8 cellular contexts compared by ENCODE assay signal in the genomic region with DNA sequence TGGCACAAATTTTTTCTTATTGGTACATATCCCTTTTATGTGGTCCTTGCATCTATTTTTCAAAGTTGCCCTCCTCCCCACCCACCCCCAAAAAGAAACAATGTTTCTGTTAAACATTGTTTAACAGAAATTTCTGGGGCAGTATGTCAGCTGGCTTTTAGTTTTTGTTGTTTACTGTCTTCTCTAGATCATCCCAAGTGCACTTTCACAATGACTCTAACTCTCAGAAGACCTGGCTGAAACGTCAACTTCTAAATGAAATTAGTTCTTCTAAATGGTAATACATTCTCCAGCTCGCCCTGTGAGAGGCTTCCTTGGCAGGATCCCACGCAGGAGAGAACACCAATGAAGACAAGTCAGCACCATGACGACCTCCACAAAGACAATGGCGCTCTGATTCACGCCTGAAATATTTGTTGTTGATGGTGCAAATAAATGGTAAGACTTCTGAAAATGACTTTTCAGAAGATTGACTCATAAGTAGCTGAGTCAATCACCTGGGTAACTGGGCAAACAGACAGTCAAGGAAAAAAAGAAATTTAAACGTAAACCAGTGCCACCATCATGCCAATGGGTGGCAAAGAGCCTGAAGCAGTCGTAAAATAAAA.
DNase-seq lines count a peak whose midpoint lies in the region; ATAC-seq and TF ChIP-seq lines count a peak whose summit lies in the region.

No MANE protein-coding gene starts in this region.

- no peaks in the 10 kb centered on the region for H3K36me3 ChIP-seq in thyroid gland
- no peaks in the 10 kb centered on the region for H3K36me3 ChIP-seq in CD8-positive, alpha-beta memory T cell (ENCODE audit: insufficient read depth, low read length)

- peaks cover 15% of the 10 kb centered on the region for H3K9me3 Mint-ChIP-seq in stimulated activated effector memory CD8-positive, alpha-beta T cell treated with anti-CD3 and anti-CD28 coated beads, Interleukin-12 subunit alpha, Interleukin-12 subunit beta, amount 100 ng/mL, for 72 hours
- H3K9me3 Mint-ChIP-seq in CD8-positive, alpha-beta memory T cell, result peaks cover 3 to 18% (median 16%) of the 10 kb centered on the region in 5 donors

- ATAC-seq in GM21576 (IDR thresholded peaks at IDR 0.05; ENCODE audit: unreplicated experiment), result peak; percentile 81
- ATAC-seq in HG03575 (IDR thresholded peaks at IDR 0.05; ENCODE audit: extremely low read depth, insufficient number of reproducible peaks, low FRiP score, unreplicated experiment), result peak; percentile 84
- ATAC-seq in stimulated activated effector memory CD8-positive, alpha-beta T cell treated with anti-CD3 and anti-CD28 coated beads, Interleukin-12 subunit alpha, Interleukin-12 subunit beta, amount 100 ng/mL, for 72 hours, result no peak

- no peak overlapping the region for H3K27ac ChIP-seq in thyroid gland
- no peak overlapping the region for H3K27ac ChIP-seq in CD8-positive, alpha-beta memory T cell (ENCODE audit: low read depth, low read length)

- POLR2A ChIA-PET in CD8-positive, alpha-beta memory T cell (lab: Charles Lee), result no interaction called here

- peaks cover 0 to 1% of the 10 kb centered on the region in 2 donors for H3K27me3 Mint-ChIP-seq in CD8-positive, alpha-beta memory T cell

- TF ChIP-seq POLR2A in thyroid gland (IDR thresholded peaks at IDR 0.05), result no peak

- no peak overlapping the region for H3K4me3 ChIP-seq in thyroid gland (replicated peaks in 1 of 3)
- H3K4me3 ChIP-seq in CD8-positive, alpha-beta memory T cell (ENCODE audit: low read length), result no peak overlapping the region

- no peak overlapping the region for H3K4me3 Mint-ChIP-seq in stimulated activated effector memory CD8-positive, alpha-beta T cell treated with anti-CD3 and anti-CD28 coated beads, Interleukin-12 subunit alpha, Interleukin-12 subunit beta, amount 100 ng/mL, for 72 hours
- H3K4me3 Mint-ChIP-seq in CD8-positive, alpha-beta memory T cell, result no peak overlapping the region

- H3K27me3 ChIP-seq in thyroid gland, result no peaks in the 10 kb centered on the region
- H3K27me3 ChIP-seq in CD8-positive, alpha-beta memory T cell (ENCODE audit: insufficient read depth, low read length, poor library complexity, severe bottlenecking), result no peaks in the 10 kb centered on the region

- DNase-seq in EL, result peak; percentile 90
- DNase-seq in fibroblast of peridontal ligament (ENCODE audit: extremely low read depth), result peak; percentile 11
- no peak for DNase-seq in amygdala (lab: John Stamatoyannopoulos, UW)
- DNase-seq in stimulated activated effector memory CD8-positive, alpha-beta T cell treated with anti-CD3 and anti-CD28 coated beads, Interleukin-12 subunit alpha, Interleukin-12 subunit beta, amount 100 ng/mL, for 72 hours (ENCODE audit: low spot score in 2 of 2), result no peak
- no peak for DNase-seq in thyroid gland
- DNase-seq in CD8-positive, alpha-beta memory T cell, result no peak

- no peak overlapping the region for H3K27ac Mint-ChIP-seq in stimulated activated effector memory CD8-positive, alpha-beta T cell treated with anti-CD3 and anti-CD28 coated beads, Interleukin-12 subunit alpha, Interleukin-12 subunit beta, amount 100 ng/mL, for 72 hours
- no peak overlapping the region for H3K27ac Mint-ChIP-seq in CD8-positive, alpha-beta memory T cell

- no peaks in the 10 kb centered on the region for H3K36me3 Mint-ChIP-seq in stimulated activated effector memory CD8-positive, alpha-beta T cell treated with anti-CD3 and anti-CD28 coated beads, Interleukin-12 subunit alpha, Interleukin-12 subunit beta, amount 100 ng/mL, for 72 hours
- no peaks in the 10 kb centered on the region for H3K36me3 Mint-ChIP-seq in CD8-positive, alpha-beta memory T cell

- intact Hi-C loops in thyroid gland (cut with DNase I), result no loop called here

- no peaks in the 10 kb centered on the region for H3K4me1 Mint-ChIP-seq in stimulated activated effector memory CD8-positive, alpha-beta T cell treated with anti-CD3 and anti-CD28 coated beads, Interleukin-12 subunit alpha, Interleukin-12 subunit beta, amount 100 ng/mL, for 72 hours
- no peaks in the 10 kb centered on the region for H3K4me1 Mint-ChIP-seq in CD8-positive, alpha-beta memory T cell

- no peaks in the 10 kb centered on the region for H3K9me3 ChIP-seq in thyroid gland
- no peaks in the 10 kb centered on the region for H3K9me3 ChIP-seq in CD8-positive, alpha-beta memory T cell (ENCODE audit: low read length)

- CTCF ChIA-PET in CD8-positive, alpha-beta memory T cell (lab: Charles Lee), result no interaction called here

- TF ChIP-seq CTCF in thyroid gland (IDR thresholded peaks at IDR 0.05), result no peak

- no peaks in the 10 kb centered on the region for H3K4me1 ChIP-seq in thyroid gland
- no peaks in the 10 kb centered on the region for H3K4me1 ChIP-seq in CD8-positive, alpha-beta memory T cell (ENCODE audit: insufficient read depth, low read length)

- WGBS in thyroid gland, 2 donors, result 85 to 92% methylated on average over 8 of the region's 8 CpGs

Comparison
In these comparisons a context has a peak if more than half of its experiments do, and no peak if none do; other contexts are left out.
1. DNase-seq: peak in EL (single experiment) and fibroblast of peridontal ligament (single experiment); none in amygdala (0 of 56), stimulated activated effector memory CD8-positive, alpha-beta T cell treated with anti-CD3 and anti-CD28 coated beads, Interleukin-12 subunit alpha, Interleukin-12 subunit beta, amount 100 ng/mL, for 72 hours (0 of 2), thyroid gland (0 of 2) and CD8-positive, alpha-beta memory T cell (0 of 5).